Comparison of ENCODE assay signal across 8 cellular contexts in the genomic region with DNA sequence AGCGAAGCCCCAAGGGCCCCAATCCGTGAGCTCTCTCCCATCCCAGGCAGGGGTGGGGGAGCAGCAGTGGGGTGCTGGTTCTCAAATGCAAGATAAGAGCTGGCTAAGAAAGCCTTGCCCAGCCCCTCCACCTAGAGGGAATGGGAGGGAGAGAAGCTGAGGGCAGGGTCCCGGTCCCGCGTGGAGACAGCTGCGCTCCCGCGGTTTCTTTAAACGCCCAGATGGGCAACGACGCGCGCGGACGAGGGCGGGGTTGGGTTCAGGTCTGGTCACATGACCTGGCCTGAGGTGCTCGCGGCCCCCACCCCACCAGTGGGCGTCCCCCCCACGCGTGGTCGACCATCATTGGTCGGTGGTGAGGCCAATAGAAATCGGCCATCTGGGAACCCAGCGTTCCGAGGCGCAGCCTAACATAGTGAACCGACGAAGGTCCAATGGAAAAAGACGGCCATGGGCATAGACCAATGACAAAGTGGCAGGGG. TPM values are rescaled to one million over a fixed set of nuclear protein-coding genes. Genes with fewer than 3 reads are reported as not detected.
DNase-seq lines count a peak whose midpoint lies in the region; ATAC-seq and TF ChIP-seq lines count a peak whose summit lies in the region.

No MANE protein-coding gene starts in this region.

- H3K36me3 ChIP-seq in MG63, result peaks cover 48% of the 10 kb centered on the region

- peak; percentile 99 for DNase-seq in EH (ENCODE audit: low read depth)
- DNase-seq in HCEC 1CT, result peak; percentile 99
- DNase-seq in MG63, result peak; percentile 100
- DNase-seq in SHP77 (lab: John Stamatoyannopoulos, UW), result peak; percentile 98 to 99
- DNase-seq in activated effector memory CD4-positive, alpha-beta T cell treated with anti-CD3 and anti-CD28 coated beads, Interleukin-2, amount 50 U/mL, for 16 hours, result peak; percentile 100
- DNase-seq in fibroblast of pulmonary artery (ENCODE audit: low read depth), result peak; percentile 100
- peak; percentile 95 to 100 (median 100) for DNase-seq in naive thymus-derived CD8-positive, alpha-beta T cell
- DNase-seq in stimulated activated naive B cell treated with anti-CD40 and anti-IgM and Interleukin-4, amounts not matched to agents 10 μg/mL and 1 μg/mL and 100 μg/mL, for 72 hours, result peak; percentile 99

- POLR2A ChIA-PET in naive thymus-derived CD8-positive, alpha-beta T cell (lab: Charles Lee), result interaction anchor here (0.6 to 3.3 kb wide), 15 partner anchors 9 to 1057 kb away, joined by 3 to 56 read pairs (median 6); partner anchors contain the start of genes GADD45GIP1, GCDH, JUNB and KLF1

- H3K9me3 Mint-ChIP-seq in naive thymus-derived CD8-positive, alpha-beta T cell, result no peaks in the 10 kb centered on the region
- H3K9me3 Mint-ChIP-seq in stimulated activated naive B cell treated with anti-CD40 and anti-IgM and Interleukin-4, amounts not matched to agents 10 μg/mL and 1 μg/mL and 100 μg/mL, for 72 hours, result no peaks in the 10 kb centered on the region

- H3K4me1 Mint-ChIP-seq in naive thymus-derived CD8-positive, alpha-beta T cell, result peaks cover 27 to 70% (median 61%) of the 10 kb centered on the region in 4 donors
- H3K4me1 Mint-ChIP-seq in stimulated activated naive B cell treated with anti-CD40 and anti-IgM and Interleukin-4, amounts not matched to agents 10 μg/mL and 1 μg/mL and 100 μg/mL, for 72 hours, result peaks cover 40 to 69% of the 10 kb centered on the region in 2 donors

- ATAC-seq in naive thymus-derived CD8-positive, alpha-beta T cell, result peak; percentile 88 to 91
- peak; percentile 87 to 89 for ATAC-seq in stimulated activated naive B cell treated with anti-CD40 and anti-IgM and Interleukin-4, amounts not matched to agents 10 μg/mL and 1 μg/mL and 100 μg/mL, for 72 hours (replicated peaks)

- peak overlapping the region; percentile 94 to 99 (median 96) for H3K27ac Mint-ChIP-seq in naive thymus-derived CD8-positive, alpha-beta T cell
- H3K27ac Mint-ChIP-seq in stimulated activated naive B cell treated with anti-CD40 and anti-IgM and Interleukin-4, amounts not matched to agents 10 μg/mL and 1 μg/mL and 100 μg/mL, for 72 hours, result peak overlapping the region; percentile 98

- TF ChIP-seq CTCF in fibroblast of pulmonary artery (IDR thresholded peaks at IDR 0.05; ENCODE audit: low read length, missing control alignments), result no peak

- H3K9me3 ChIP-seq in MG63, result no peaks in the 10 kb centered on the region

- no peaks in the 10 kb centered on the region for H3K27me3 Mint-ChIP-seq in naive thymus-derived CD8-positive, alpha-beta T cell
- no peaks in the 10 kb centered on the region for H3K27me3 Mint-ChIP-seq in stimulated activated naive B cell treated with anti-CD40 and anti-IgM and Interleukin-4, amounts not matched to agents 10 μg/mL and 1 μg/mL and 100 μg/mL, for 72 hours

- H3K4me3 Mint-ChIP-seq in naive thymus-derived CD8-positive, alpha-beta T cell, result peak overlapping the region; percentile 97 to 100 (median 98)
- H3K4me3 Mint-ChIP-seq in stimulated activated naive B cell treated with anti-CD40 and anti-IgM and Interleukin-4, amounts not matched to agents 10 μg/mL and 1 μg/mL and 100 μg/mL, for 72 hours, result peak overlapping the region; percentile 98 to 99

- no peaks in the 10 kb centered on the region for H3K27me3 ChIP-seq in MG63

- H3K4me3 ChIP-seq in MG63, result peak overlapping the region; percentile 95
- H3K4me3 ChIP-seq in fibroblast of pulmonary artery (replicated peaks; ENCODE audit: low read depth, low read length), result peak overlapping the region; percentile 85

- H3K36me3 Mint-ChIP-seq in naive thymus-derived CD8-positive, alpha-beta T cell, result peaks cover 5 to 44% (median 11%) of the 10 kb centered on the region in 3 donors
- peaks cover 43 to 53% of the 10 kb centered on the region in 2 donors for H3K36me3 Mint-ChIP-seq in stimulated activated naive B cell treated with anti-CD40 and anti-IgM and Interleukin-4, amounts not matched to agents 10 μg/mL and 1 μg/mL and 100 μg/mL, for 72 hours

RNA-seq across cellular contexts. Expression of gene CALR, which starts 0.3 kb away (rescaled TPM):
- 1,902 and 1,921 TPM in 2 replicates for total RNA-seq in MG63 (2014; rRNA removed; shearing (Covaris generic); ENCODE audit: low replicate concordance)
- 100 to 1,000 TPM; 448 to 463 TPM for total RNA-seq in naive thymus-derived CD8-positive, alpha-beta T cell
- polyA plus RNA-seq in naive thymus-derived CD8-positive, alpha-beta T cell, result 100 to 1,000 TPM; 135 to 190 (median 165) TPM

RNA-seq across cellular contexts. Expression of gene FARSA, which starts 4.6 kb away (rescaled TPM):
- total RNA-seq in MG63 (2014; rRNA removed; shearing (Covaris generic); ENCODE audit: low replicate concordance), result 184 and 410 TPM in 2 replicates
- 10 to 100 TPM; 54.6 to 60.5 TPM for total RNA-seq in naive thymus-derived CD8-positive, alpha-beta T cell
- polyA plus RNA-seq in naive thymus-derived CD8-positive, alpha-beta T cell, result 10 to 100 TPM; 49.8 to 87.7 (median 63.6) TPM

RNA-seq across cellular contexts. Expression of gene RAD23A, which starts 7.6 kb away (rescaled TPM):
- total RNA-seq in MG63 (2014; rRNA removed; shearing (Covaris generic); ENCODE audit: low replicate concordance), result 211 and 354 TPM in 2 replicates
- 100 to 1,000 TPM; 117 to 125 TPM for total RNA-seq in naive thymus-derived CD8-positive, alpha-beta T cell
- polyA plus RNA-seq in naive thymus-derived CD8-positive, alpha-beta T cell, result 100 to 1,000 TPM in 2 of 3 donors, 10 to 100 TPM in 1; 78.0 to 114 (median 102) TPM

RNA-seq across cellular contexts. Expression of gene GADD45GIP1, which starts 18.9 kb away (rescaled TPM):
- 225 and 240 TPM in 2 replicates for total RNA-seq in MG63 (2014; rRNA removed; shearing (Covaris generic); ENCODE audit: low replicate concordance)
- total RNA-seq in naive thymus-derived CD8-positive, alpha-beta T cell, result 10 to 100 TPM; 17.3 to 17.8 TPM
- polyA plus RNA-seq in naive thymus-derived CD8-positive, alpha-beta T cell, result 10 to 100 TPM; 59.4 to 65.1 (median 64.7) TPM

RNA-seq across cellular contexts. Expression of gene SYCE2, which starts 19.0 kb away (rescaled TPM):
- total RNA-seq in MG63 (2014; rRNA removed; shearing (Covaris generic); ENCODE audit: low replicate concordance), result 1.7 and 2.4 TPM in 2 replicates
- 1 to 10 TPM in 1 of 2 experiments, not detected in 1; 1.8 TPM for total RNA-seq in naive thymus-derived CD8-positive, alpha-beta T cell
- polyA plus RNA-seq in naive thymus-derived CD8-positive, alpha-beta T cell, result not detected

Comparison
In these comparisons a context has a peak if more than half of its experiments do, and no peak if none do; other contexts are left out.
1. Peak in every context shown above with its lines: DNase-seq, ATAC-seq and H3K4me3 ChIP-seq.